ENCODE assay signal across 11 cellular contexts in the genomic region with DNA sequence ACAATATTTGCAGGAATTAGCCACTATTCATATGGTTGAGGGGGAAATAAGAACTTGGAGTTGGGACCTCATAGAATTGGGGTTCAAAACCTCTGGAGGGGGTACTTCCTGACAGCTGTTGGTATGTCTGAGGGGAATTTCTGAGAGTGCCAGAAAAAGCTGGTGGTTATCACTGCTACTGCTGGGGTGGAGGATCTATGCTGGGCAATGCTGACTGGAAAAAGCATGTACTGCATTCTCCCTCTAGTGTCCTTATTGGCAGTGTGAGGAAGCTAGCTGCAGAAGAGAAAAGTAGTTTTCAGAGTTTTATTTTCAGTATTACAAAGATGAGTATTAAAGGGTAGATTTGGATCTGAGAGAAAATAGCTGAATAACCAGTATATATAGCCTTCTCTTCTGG.
DNase-seq lines count a peak whose midpoint lies in the region; ATAC-seq and TF ChIP-seq lines count a peak whose summit lies in the region.
"Had no signal": no experiment of that assay in that cellular context is flagged by ENCODE, and none has a peak within 500 bp of the region (broad histone marks: within the 10 kb centered on the region; RNA-seq: fewer than 3 reads in every experiment).

No MANE protein-coding gene starts in this region.

- H3K9ac ChIP-seq in neuronal stem cell (ENCODE audit: low read depth, low read length, poor library complexity): no peak overlapping the region

- no peak overlapping the region for H3K14ac ChIP-seq in neuronal stem cell (ENCODE audit: low read length)

- no peaks in the 10 kb centered on the region for H3K4me1 ChIP-seq in neuronal stem cell (ENCODE audit: control insufficient read depth in 2 of 2, insufficient read depth in 1 of 2, low read depth in 1 of 2, low read length in 2 of 2)

- H3K27ac ChIP-seq in VCaP (no peak overlapping the region), neuronal stem cell (replicated peaks; ENCODE audit: low read length) (no peak overlapping the region)
- H3K27ac ChIP-seq: left ventricle myocardium inferior had no signal

- H3K79me1 ChIP-seq in neuronal stem cell (ENCODE audit: low read depth, low read length): no peaks in the 10 kb centered on the region

- H3K4ac ChIP-seq in neuronal stem cell (ENCODE audit: low read length): no peak overlapping the region

- peaks cover 3% of the 10 kb centered on the region for H3K9me3 Mint-ChIP-seq in memory B cell

- peaks cover 50% of the 10 kb centered on the region for H3K4me1 Mint-ChIP-seq in memory B cell

- no peaks in the 10 kb centered on the region for H3K27me3 Mint-ChIP-seq in memory B cell
- H3K27me3 Mint-ChIP-seq: CD4-positive, CD25-positive, alpha-beta regulatory T cell had no signal

- H3K36me3 Mint-ChIP-seq in memory B cell: peaks cover 16% of the 10 kb centered on the region

- H3K9me3 ChIP-seq in neuronal stem cell (replicated peaks in 1 of 2; ENCODE audit: control insufficient read depth in 2 of 2, insufficient read depth in 1 of 2, low read depth in 1 of 2, low read length in 2 of 2): no peaks in the 10 kb centered on the region
- H3K9me3 ChIP-seq: stomach had no signal

- DNase-seq in GM12864 (ENCODE audit: low read depth): no peak
- DNase-seq in memory B cell (ENCODE audit: low spot score in 2 of 2): no peak
- DNase-seq in central memory CD4-positive, alpha-beta T cell: no peak
- DNase-seq in iPS-NIHi11 (ENCODE audit: low spot score): no peak
- DNase-seq in neuronal stem cell (ENCODE audit: low spot score): no peak
- DNase-seq: CD4-positive, CD25-positive, alpha-beta regulatory T cell; left ventricle myocardium inferior; NCI-H2171 treated with DMSO at 0.1 percent for 48 hours; stomach had no signal

- no peak overlapping the region for H3K4me3 Mint-ChIP-seq in memory B cell

- no peak overlapping the region for H2BK12ac ChIP-seq in neuronal stem cell (ENCODE audit: low read length)

- H3K18ac ChIP-seq in neuronal stem cell (ENCODE audit: low read length): no peak overlapping the region

- no peak overlapping the region for H4K8ac ChIP-seq in neuronal stem cell (ENCODE audit: low read depth, low read length)

- no peak overlapping the region for H2BK5ac ChIP-seq in neuronal stem cell (ENCODE audit: low read length)

- peak; percentile 33 for ATAC-seq in GM19463 (IDR thresholded peaks at IDR 0.05; ENCODE audit: unreplicated experiment)
- peak; percentile 52 for ATAC-seq in memory B cell (ENCODE audit: low read depth)

- no peaks in the 10 kb centered on the region for H3K36me3 ChIP-seq in neuronal stem cell (replicated peaks in 1 of 2; ENCODE audit: control insufficient read depth in 2 of 2, insufficient read depth in 2 of 2, low read length in 2 of 2)
- H3K36me3 ChIP-seq: left ventricle myocardium inferior, stomach had no signal

- no peak overlapping the region for H4K91ac ChIP-seq in neuronal stem cell (ENCODE audit: low read depth, low read length, poor library complexity)

- H3K23ac ChIP-seq in neuronal stem cell (ENCODE audit: low read depth, low read length, poor library complexity): no peak overlapping the region

- no peaks in the 10 kb centered on the region for H3K27me3 ChIP-seq in neuronal stem cell (ENCODE audit: control insufficient read depth in 3 of 3, insufficient read depth in 3 of 3, low read depth in 1 of 3, low read length in 3 of 3)
- H3K27me3 ChIP-seq: stomach had no signal

- H2AK5ac ChIP-seq in neuronal stem cell (ENCODE audit: low read depth, low read length): no peak overlapping the region

- peak; percentile 34 for TF ChIP-seq CTCF in GM12864 (IDR thresholded peaks at IDR 0.05; ENCODE audit: low read depth, low read length, missing control alignments)
- peak; percentile 23; the same call in 1 of the 2 replicates for TF ChIP-seq CTCF in VCaP (conservative IDR thresholded peaks at IDR 0.05)

- no peak overlapping the region for H3K4me2 ChIP-seq in neuronal stem cell (ENCODE audit: insufficient read depth, low read length, poor library complexity, severe bottlenecking)

- no peak overlapping the region for H2BK120ac ChIP-seq in neuronal stem cell (ENCODE audit: low read depth, low read length)

- H2BK15ac ChIP-seq in neuronal stem cell (ENCODE audit: low read length): no peak overlapping the region

- H3K4me3 ChIP-seq in GM12864 (ENCODE audit: low read depth, low read length) (no peak overlapping the region), neuronal stem cell (ENCODE audit: low read length in 2 of 2) (no peak overlapping the region)
- H3K4me3 ChIP-seq: left ventricle myocardium inferior, stomach had no signal

- peak overlapping the region; percentile 39 for H3K27ac Mint-ChIP-seq in memory B cell

- H2AFZ ChIP-seq in neuronal stem cell (ENCODE audit: low read length): no peak overlapping the region
